30 cellular contexts compared by ENCODE assay signal in genomic region chr7:149778696-149779501, GRCh38.
"Had no signal": no experiment of that assay in that cellular context is flagged by ENCODE, and none has a peak within 500 bp of the region (broad histone marks: within the 10 kb centered on the region; RNA-seq: fewer than 3 reads in every experiment).

No MANE protein-coding gene starts in this region.

- H3K27me3 ChIP-seq: right lobe of liver had no signal

- H3K4me2 ChIP-seq: hepatocyte had no signal

- H3K4me3 ChIP-seq: esophagus squamous epithelium, hepatocyte, right lobe of liver had no signal

- H3K4me1 ChIP-seq: right lobe of liver had no signal

- H3K27ac ChIP-seq: epithelial cell of prostate, esophagus squamous epithelium, hepatocyte, neutrophil, right lobe of liver, WERI-Rb-1 had no signal

- H3K79me2 ChIP-seq: hepatocyte had no signal

- H2AFZ ChIP-seq: hepatocyte had no signal

- DNase-seq: activated CD4-positive, alpha-beta T cell treated with anti-CD3 and anti-CD28 coated beads for 48 hours; activated CD4-positive, alpha-beta T cell treated with anti-CD3 and anti-CD28 coated beads, Interleukin-2, amount 50 U/mL, for 48 hours; activated CD8-positive, alpha-beta memory T cell treated with anti-CD3 and anti-CD28 coated beads for 24 hours; activated CD8-positive, alpha-beta memory T cell treated with anti-CD3 and anti-CD28 coated beads, Interleukin-2, amount 50 U/mL, for 4 hours; activated effector memory CD4-positive, alpha-beta T cell treated with anti-CD3 and anti-CD28 coated beads, Interleukin-2, amount 50 U/mL, for 16 hours; activated naive CD4-positive, alpha-beta T cell treated with anti-CD3 and anti-CD28 coated beads, Interleukin-2, amount 10 ng/mL, durations not matched to agents 7 days and 5 days; activated naive CD8-positive, alpha-beta T cell treated with anti-CD3 and anti-CD28 coated beads, Interleukin-2, amount 50 U/mL, for 24 hours; activated T-cell treated with anti-CD3 and anti-CD28 coated beads, Interleukin-2, amount 50 U/mL, for 1 hour; amygdala; dermis blood vessel endothelial cell; effector CD4-positive, alpha-beta T cell; esophagus squamous epithelium; foreskin melanocyte; islet precursor cell; left cardiac atrium; midbrain; naive thymus-derived CD4-positive, alpha-beta T cell; right lobe of liver; stimulated activated CD4-positive, alpha-beta T cell treated with anti-CD3 and anti-CD28 coated beads, Interleukin-12 subunit alpha, Interleukin-12 subunit beta, amount 100 ng/mL, for 4 hours; stimulated activated CD4-positive, alpha-beta T cell treated with anti-CD3 and anti-CD28 coated beads, Interleukin-4, amount 100 ng/mL, for 24 hours; stimulated activated naive CD8-positive, alpha-beta T cell treated with anti-CD3 and anti-CD28 coated beads, Interleukin-15, amount 100 ng/mL, for 72 hours; SW 1271; T1000; WERI-Rb-1 had no signal

- ATAC-seq: activated CD4-positive, CD25-positive, alpha-beta regulatory T cell treated with anti-CD3 and anti-CD28 coated beads, Interleukin-2, amount 50 U/mL, for 24 hours; activated naive CD8-positive, alpha-beta T cell treated with anti-CD3 and anti-CD28 coated beads, Interleukin-2, amount 50 U/mL, for 24 hours; left cardiac atrium; naive thymus-derived CD4-positive, alpha-beta T cell; right lobe of liver; stimulated activated effector memory CD8-positive, alpha-beta T cell treated with anti-CD3 and anti-CD28 coated beads, Interleukin-12 subunit alpha, Interleukin-12 subunit beta, amount 100 ng/mL, for 72 hours; stimulated activated naive CD8-positive, alpha-beta T cell treated with anti-CD3 and anti-CD28 coated beads, Interleukin-15, amount 100 ng/mL, for 72 hours had no signal

- H3K36me3 ChIP-seq: esophagus squamous epithelium, neutrophil, right lobe of liver, WERI-Rb-1 had no signal

- FAIRE-seq: colon had no signal

- H3K9me3 ChIP-seq: esophagus squamous epithelium, neutrophil, right lobe of liver had no signal
